19 cellular contexts compared by ENCODE assay signal in genomic region chr15:100109486-100110035, GRCh38.
DNase-seq lines count a peak whose midpoint lies in the region; ATAC-seq and TF ChIP-seq lines count a peak whose summit lies in the region.
"Had no signal": no experiment of that assay in that cellular context is flagged by ENCODE, and none has a peak within 500 bp of the region (broad histone marks: within the 10 kb centered on the region; RNA-seq: fewer than 3 reads in every experiment).

No MANE protein-coding gene starts in this region.

- DNase-seq in MCF 10A (ENCODE audit: unreplicated experiment): no peak
- DNase-seq in mammary epithelial cell: no peak
- peak in 2 of 3 donors; percentile 27 to 30 for DNase-seq in Peyer's patch
- peak; percentile 24 for DNase-seq in left lobe of liver (ENCODE audit: low spot score)
- DNase-seq in spleen: peak; percentile 52
- no peak for DNase-seq in activated CD4-positive, alpha-beta T cell treated with anti-CD3 and anti-CD28 coated beads for 48 hours
- DNase-seq in activated CD4-positive, alpha-beta T cell treated with anti-CD3 and anti-CD28 coated beads for 36 hours: no peak
- DNase-seq in MM.1S: no peak
- DNase-seq: CD4-positive, alpha-beta T cell; COR-L47; DMS79; NCI-H1092 treated with DMSO at 0.1 percent for 48 hours; NCI-H1436 treated with DMSO at 0.1 percent for 48 hours; NCI-H2029; NCI-H2227 treated with DMSO at 0.1 percent for 48 hours; NCI-H524; NCI-H774 had no signal

- ATAC-seq in left lobe of liver: no peak
- no peak for ATAC-seq in activated CD4-positive, alpha-beta T cell treated with anti-CD3 and anti-CD28 coated beads for 36 hours
- ATAC-seq: K562, Panc1 had no signal

- no peak overlapping the region for H3K4me2 ChIP-seq in mammary epithelial cell (ENCODE audit: insufficient read depth, low read depth, low read length)
- no peak overlapping the region for H3K4me2 ChIP-seq in MM.1S (ENCODE audit: low read depth, low read length)

- peaks cover 20% of the 10 kb centered on the region for H3K4me1 Mint-ChIP-seq in MCF 10A (ENCODE audit: insufficient read depth, unreplicated experiment)
- peaks cover 43% of the 10 kb centered on the region for H3K4me1 Mint-ChIP-seq in activated CD4-positive, alpha-beta T cell treated with anti-CD3 and anti-CD28 coated beads for 36 hours

- no peaks in the 10 kb centered on the region for H3F3A ChIP-seq in MM.1S (ENCODE audit: insufficient read depth, low read length)

- H3K79me2 ChIP-seq in mammary epithelial cell (ENCODE audit: insufficient read depth, low read length): no peaks in the 10 kb centered on the region
- H3K79me2 ChIP-seq in MM.1S (ENCODE audit: low read length): no peaks in the 10 kb centered on the region

- no peaks in the 10 kb centered on the region for H3K9me3 Mint-ChIP-seq in MCF 10A (ENCODE audit: unreplicated experiment)
- no peaks in the 10 kb centered on the region for H3K9me3 Mint-ChIP-seq in activated CD4-positive, alpha-beta T cell treated with anti-CD3 and anti-CD28 coated beads for 36 hours (ENCODE audit: low read depth)
- H3K9me3 Mint-ChIP-seq: CD4-positive, alpha-beta T cell had no signal

- H3K27ac ChIP-seq in mammary epithelial cell (ENCODE audit: insufficient read depth, low read depth, low read length) (no peak overlapping the region), Peyer's patch (no peak overlapping the region), spleen (no peak overlapping the region), MM.1S (ENCODE audit: low read length) (no peak overlapping the region)

- peak overlapping the region; percentile 12 for H3K27ac Mint-ChIP-seq in MCF 10A (ENCODE audit: low read depth, unreplicated experiment)
- no peak overlapping the region for H3K27ac Mint-ChIP-seq in activated CD4-positive, alpha-beta T cell treated with anti-CD3 and anti-CD28 coated beads for 36 hours
- H3K27ac Mint-ChIP-seq: CD4-positive, alpha-beta T cell had no signal

- H3K9ac ChIP-seq in mammary epithelial cell (ENCODE audit: insufficient read depth, low read length) (no peak overlapping the region), MM.1S (ENCODE audit: low read length) (no peak overlapping the region)

- 93% methylated on average over 12 of the region's 14 CpGs for WGBS in mammary epithelial cell (ENCODE audit: low coverage, missing lambda C conversion rate)
- WGBS in spleen, 5 donors: 83 to 91% (median 86%) methylated on average over 14 of the region's 14 CpGs

- H3K4me3 ChIP-seq in mammary epithelial cell (replicated peaks in 1 of 3; ENCODE audit: insufficient read depth in 1 of 3, low read depth in 2 of 3, low read length in 3 of 3): no peak overlapping the region
- no peak overlapping the region for H3K4me3 ChIP-seq in Peyer's patch
- no peak overlapping the region for H3K4me3 ChIP-seq in spleen
- no peak overlapping the region for H3K4me3 ChIP-seq in MM.1S (ENCODE audit: low read length)
- H3K4me3 ChIP-seq: K562 had no signal

- BruUV-seq in MCF 10A (replicated peaks; lab: Mats Ljungman, UMichigan) (no TSS peak), mammary epithelial cell (replicated peaks; lab: Mats Ljungman, UMichigan) (no TSS peak)

- H3K4me1 ChIP-seq in mammary epithelial cell (ENCODE audit: insufficient read depth, low read length) (peaks cover 12% of the 10 kb centered on the region), Peyer's patch (peaks cover 0 to 14% (median 1%) of the 10 kb centered on the region in 4 donors), spleen (peaks cover 5 to 36% (median 20%) of the 10 kb centered on the region in 6 donors), MM.1S (ENCODE audit: low read length) (no peaks in the 10 kb centered on the region)

- H3K36me3 Mint-ChIP-seq in MCF 10A (ENCODE audit: insufficient read depth, unreplicated experiment): no peaks in the 10 kb centered on the region
- H3K36me3 Mint-ChIP-seq in activated CD4-positive, alpha-beta T cell treated with anti-CD3 and anti-CD28 coated beads for 36 hours (ENCODE audit: low read depth): no peaks in the 10 kb centered on the region

- CTCF ChIA-PET in MCF 10A (lab: Yijun Ruan, JAX) (interaction anchor here (0.6 to 1.1 kb wide), 4 partner anchors 32 to 426 kb away, joined by 4 to 6 read pairs (median 5); no protein-coding TSS in a partner anchor), mammary epithelial cell (lab: Charles Lee; ENCODE audit: low non-redundant PET) (no interaction called here)
- CTCF ChIA-PET in activated CD4-positive, alpha-beta T cell treated with anti-CD3 and anti-CD28 coated beads for 36 hours (lab: Charles Lee): interaction anchor here (0.5 to 0.8 kb wide), 3 partner anchors 58 to 238 kb away, joined by 3 read pairs; no protein-coding TSS in a partner anchor

- H3K4me3 Mint-ChIP-seq in MCF 10A (ENCODE audit: unreplicated experiment): no peak overlapping the region
- no peak overlapping the region for H3K4me3 Mint-ChIP-seq in activated CD4-positive, alpha-beta T cell treated with anti-CD3 and anti-CD28 coated beads for 36 hours
- H3K4me3 Mint-ChIP-seq: CD4-positive, alpha-beta T cell had no signal

- H2AFZ ChIP-seq in mammary epithelial cell (ENCODE audit: low read depth, low read length) (no peak overlapping the region), MM.1S (ENCODE audit: low read length) (no peak overlapping the region)

- no peak for TF ChIP-seq CTCF in MCF 10A (IDR thresholded peaks at IDR 0.05; ENCODE audit: unreplicated experiment)
- TF ChIP-seq CTCF in mammary epithelial cell (conservative IDR thresholded peaks at IDR 0.05 in 1 of 2, IDR thresholded peaks at IDR 0.05 in 1 of 2; ENCODE audit: extremely low read depth in 1 of 2, insufficient read depth in 1 of 2, low read depth in 1 of 2, low read length in 2 of 2): no peak
- no peak for TF ChIP-seq CTCF in Peyer's patch (IDR thresholded peaks at IDR 0.05)
- no peak for TF ChIP-seq CTCF in spleen (IDR thresholded peaks at IDR 0.05 in 8 of 11, conservative IDR thresholded peaks at IDR 0.05 in 3 of 11)
- TF ChIP-seq CTCF in MM.1S (IDR thresholded peaks at IDR 0.05; ENCODE audit: low read length): no peak

- in situ Hi-C loops in mammary epithelial cell (cut with MboI; ENCODE audit: low sequenced_read_pairs in 2 of 2): no loop called here

- TF ChIP-seq POLR2A in Peyer's patch (IDR thresholded peaks at IDR 0.05): no peak
- no peak for TF ChIP-seq POLR2A in spleen (IDR thresholded peaks at IDR 0.05)

- POLR2A ChIA-PET in MCF 10A (lab: Yijun Ruan, JAX): interaction anchor here (0.6 kb wide), 1 partner anchor 16 kb away, joined by 3 read pairs; no protein-coding TSS in a partner anchor
- POLR2A ChIA-PET in activated CD4-positive, alpha-beta T cell treated with anti-CD3 and anti-CD28 coated beads for 36 hours (lab: Charles Lee): no interaction called here

- peaks cover 2% of the 10 kb centered on the region for H3K27me3 ChIP-seq in mammary epithelial cell (ENCODE audit: insufficient read depth, low read length)
- no peaks in the 10 kb centered on the region for H3K27me3 ChIP-seq in Peyer's patch
- H3K27me3 ChIP-seq in spleen (replicated peaks in 1 of 7): no peaks in the 10 kb centered on the region
- no peaks in the 10 kb centered on the region for H3K27me3 ChIP-seq in MM.1S (replicated peaks; ENCODE audit: insufficient read depth, low read length)

- H4K20me1 ChIP-seq in mammary epithelial cell (ENCODE audit: insufficient read depth, low read length): no peaks in the 10 kb centered on the region
- no peaks in the 10 kb centered on the region for H4K20me1 ChIP-seq in MM.1S (ENCODE audit: insufficient read depth, low read length)

- H3K9me3 ChIP-seq in mammary epithelial cell (replicated peaks; ENCODE audit: insufficient read depth, low read length) (no peaks in the 10 kb centered on the region), Peyer's patch (no peaks in the 10 kb centered on the region), spleen (no peaks in the 10 kb centered on the region), MM.1S (replicated peaks; ENCODE audit: insufficient read depth, low read length) (no peaks in the 10 kb centered on the region)

- H3K36me3 ChIP-seq in mammary epithelial cell (ENCODE audit: insufficient read depth, low read length): no peaks in the 10 kb centered on the region
- H3K36me3 ChIP-seq in Peyer's patch: no peaks in the 10 kb centered on the region
- H3K36me3 ChIP-seq in spleen: no peaks in the 10 kb centered on the region
- no peaks in the 10 kb centered on the region for H3K36me3 ChIP-seq in MM.1S (replicated peaks; ENCODE audit: insufficient read depth, low read length)

- intact Hi-C loops in MCF 10A (cut with micrococcal nuclease): loop anchor here (2.0 kb wide), 1 partner anchor 181 kb away; no protein-coding TSS in a partner anchor
- intact Hi-C loops in mammary epithelial cell (cut with micrococcal nuclease): no loop called here
- intact Hi-C loops in spleen (cut with DNase I; ENCODE audit: low total_unique reads): no loop called here
- intact Hi-C loops in activated CD4-positive, alpha-beta T cell treated with anti-CD3 and anti-CD28 coated beads for 36 hours (cut with DNase I, micrococcal nuclease): loop anchor here (2.0 to 10.0 kb wide), 2 partner anchors 181 to 225 kb away; no protein-coding TSS in a partner anchor

- dilution Hi-C loops in mammary epithelial cell (cut with HindIII; ENCODE audit: low sequenced_read_pairs): loop anchor here (5.0 kb wide), 1 partner anchor 62 kb away; no protein-coding TSS in a partner anchor

- no peaks in the 10 kb centered on the region for H3K9me2 ChIP-seq in MM.1S (replicated peaks; ENCODE audit: insufficient read depth, low read length)

- H3K27me3 Mint-ChIP-seq in MCF 10A (ENCODE audit: insufficient read depth, unreplicated experiment): no peaks in the 10 kb centered on the region
- no peaks in the 10 kb centered on the region for H3K27me3 Mint-ChIP-seq in activated CD4-positive, alpha-beta T cell treated with anti-CD3 and anti-CD28 coated beads for 36 hours
- H3K27me3 Mint-ChIP-seq: CD4-positive, alpha-beta T cell had no signal

Comparison
In these comparisons a context has a peak if more than half of its experiments do, and no peak if none do; other contexts are left out.
1. intact Hi-C loops: an anchor here in MCF 10A (2.0 kb wide) and activated CD4-positive, alpha-beta T cell treated with anti-CD3 and anti-CD28 coated beads for 36 hours (2.0 to 10.0 kb wide); none called in mammary epithelial cell and spleen.
2. DNase-seq: peak in Peyer's patch (2 of 3), left lobe of liver (single experiment) and spleen (single experiment); none in MCF 10A (single experiment), mammary epithelial cell (single experiment), activated CD4-positive, alpha-beta T cell treated with anti-CD3 and anti-CD28 coated beads for 48 hours (single experiment), activated CD4-positive, alpha-beta T cell treated with anti-CD3 and anti-CD28 coated beads for 36 hours (single experiment) and MM.1S (single experiment).